ENCODE assay signal across 1 cellular context in the genomic region with DNA sequence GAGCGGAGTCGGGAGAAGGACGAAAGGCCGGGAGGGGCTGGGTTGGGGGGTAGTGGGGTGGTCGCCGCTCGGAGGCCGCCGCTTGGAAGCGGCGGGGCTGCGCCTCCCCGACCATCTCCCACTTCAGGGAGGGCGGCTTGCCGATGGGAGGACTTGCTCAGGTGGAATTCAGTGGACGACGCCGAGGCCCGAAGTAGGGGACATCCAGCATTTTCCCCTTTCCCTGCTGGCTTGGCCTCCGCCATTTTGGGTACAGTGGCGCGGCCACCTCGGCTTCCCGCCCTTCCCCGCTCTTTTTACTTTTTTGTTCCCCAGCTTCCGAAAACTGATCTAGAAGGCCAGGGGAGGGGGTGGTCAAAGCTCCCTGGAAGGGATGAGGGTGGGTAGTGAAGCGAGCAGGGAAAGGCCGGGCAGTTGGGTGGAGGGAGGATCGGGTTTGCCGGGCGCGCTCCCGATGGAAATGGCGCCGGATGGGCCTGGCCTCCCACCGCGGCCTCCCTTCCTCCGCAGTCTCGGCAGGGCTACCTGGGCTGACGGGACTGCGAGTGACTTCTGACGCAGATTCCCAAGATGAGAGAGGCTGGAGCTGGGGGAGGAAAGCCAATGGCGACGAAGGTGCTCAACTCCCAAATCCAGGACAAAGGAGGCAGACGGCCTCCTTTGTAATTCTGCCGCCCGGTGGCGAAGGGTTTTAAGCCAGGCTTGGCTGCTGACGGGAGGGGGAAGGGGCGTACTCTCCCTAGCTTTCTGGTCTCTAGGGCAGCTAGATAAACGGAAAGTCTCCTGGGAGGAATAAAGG.
A peak's percentile ranks its signal among the peaks of the same experiment; 100 is the strongest.
TF ChIP-seq lines count a peak whose summit lies in the region.

A gene (minus strand): TSS at position 670 of the 799 bp plus-strand sequence. CDS start 26,084 bp downstream, outside the sequence.

TF ChIP-seq in K562, 482 proteins besides CTCF, POLR2A, EP300 and RAD21 (continued from another document and continues in another):
- TF ChIP-seq, protein P1, sequence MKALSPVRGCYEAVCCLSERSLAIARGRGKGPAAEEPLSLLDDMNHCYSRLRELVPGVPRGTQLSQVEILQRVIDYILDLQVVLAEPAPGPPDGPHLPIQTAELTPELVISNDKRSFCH (CRISPR knock-in tag; IDR thresholded peaks at IDR 0.05): no peak
- TF ChIP-seq, protein P1 (tag; IDR thresholded peaks at IDR 0.05): peak; percentile 45; the same call in 1 of the 2 replicates
- TF ChIP-seq ZBTB7A (IDR thresholded peaks at IDR 0.05; ENCODE audit: borderline replicate concordance, control insufficient read depth, low read depth, low read length) (peak; percentile 67; the same call in 1 of the 2 replicates), JUND (IDR thresholded peaks at IDR 0.05; ENCODE audit: borderline replicate concordance, low read depth, low read length) (peak; percentile 60), JUND (tag; IDR thresholded peaks at IDR 0.05; ENCODE audit: borderline replicate concordance, low read depth, low read length) (peak; percentile 31; the same call in 1 of the 3 replicates), CREM (IDR thresholded peaks at IDR 0.05; ENCODE audit: low read depth) (peak; percentile 62; the same call in 1 of the 2 replicates), NONO (IDR thresholded peaks at IDR 0.05; ENCODE audit: low read depth in 2 of 2, low read length in 1 of 2) (peak in 1 of 2 experiments; percentile 41; a peak in 1 of 4 replicates), ZNF232 (CRISPR knock-in tag; IDR thresholded peaks at IDR 0.05) (no peak), ZNF175 (CRISPR knock-in tag; IDR thresholded peaks at IDR 0.05; ENCODE audit: low read depth) (no peak), ZKSCAN8 (CRISPR knock-in tag; IDR thresholded peaks at IDR 0.05) (peak; percentile 74; the same call in 1 of the 2 replicates), TAF7 (tag; IDR thresholded peaks at IDR 0.05) (peak; percentile 78), ZNF134 (CRISPR knock-in tag; conservative IDR thresholded peaks at IDR 0.05) (no peak), MEF2A (IDR thresholded peaks at IDR 0.05; ENCODE audit: control insufficient read depth, low read depth, low read length) (no peak), PRPF4 (IDR thresholded peaks at IDR 0.05; ENCODE audit: insufficient read depth, low read depth, low read length, poor library complexity, severe bottlenecking) (peak; percentile 82), LCOR (CRISPR knock-in tag; IDR thresholded peaks at IDR 0.05) (peak; percentile 88), DACH1 (IDR thresholded peaks at IDR 0.05; ENCODE audit: partially characterized antibody) (peak; percentile 17), ZNF212 (CRISPR knock-in tag; IDR thresholded peaks at IDR 0.05) (0 out of 2 replicates have a peak, but pooled peaks have one; percentile 15), ZNF184 (CRISPR knock-in tag; IDR thresholded peaks at IDR 0.05) (no peak), ZNF583 (CRISPR knock-in tag; IDR thresholded peaks at IDR 0.05) (peak; percentile 73), NCOA4 (IDR thresholded peaks at IDR 0.05; ENCODE audit: partially characterized antibody) (no peak), PHTF2 (CRISPR knock-in tag; IDR thresholded peaks at IDR 0.05) (no peak; the same call in 1 of the 2 replicates), RB1 (IDR thresholded peaks at IDR 0.05; ENCODE audit: low read depth) (peak; percentile 89), ZNF431 (CRISPR knock-in tag; IDR thresholded peaks at IDR 0.05) (no peak; the same call in 1 of the 2 replicates), CEBPG (CRISPR knock-in tag; IDR thresholded peaks at IDR 0.05) (no peak), CEBPG (tag; conservative IDR thresholded peaks at IDR 0.05 in 1 of 2, IDR thresholded peaks at IDR 0.05 in 1 of 2) (no peak), ZNF140 (CRISPR knock-in tag; IDR thresholded peaks at IDR 0.05) (no peak), PML (IDR thresholded peaks at IDR 0.05; ENCODE audit: low read length) (peak; percentile 84), ZNF23 (CRISPR knock-in tag; IDR thresholded peaks at IDR 0.05) (peak; percentile 20; the same call in 1 of the 2 replicates), SMAD4 (CRISPR knock-in tag; conservative IDR thresholded peaks at IDR 0.05) (peak; percentile 86), ZNF717 (CRISPR knock-in tag; IDR thresholded peaks at IDR 0.05) (0 out of 2 replicates have a peak, but pooled peaks have one; percentile 52), KDM5B (IDR thresholded peaks at IDR 0.05; ENCODE audit: insufficient replicate concordance, low read depth, low read length) (peak; percentile 93), ELF2 (CRISPR knock-in tag; IDR thresholded peaks at IDR 0.05) (peak; percentile 39; the same call in 1 of the 2 replicates), POLR3G (IDR thresholded peaks at IDR 0.05; ENCODE audit: extremely low read depth, insufficient read length, insufficient replicate concordance) (no peak), TOE1 (IDR thresholded peaks at IDR 0.05; ENCODE audit: borderline replicate concordance) (peak; percentile 75; the same call in 1 of the 2 replicates), TOE1 (CRISPR knock-in tag; IDR thresholded peaks at IDR 0.05; ENCODE audit: borderline replicate concordance, low read depth) (0 out of 2 replicates have a peak, but pooled peaks have one; percentile 56), XRCC5 (IDR thresholded peaks at IDR 0.05; ENCODE audit: low read depth, low read length) (peak; percentile 80), PHF8 (IDR thresholded peaks at IDR 0.05; ENCODE audit: borderline replicate concordance, low read length) (peak; percentile 49), KAT2B (IDR thresholded peaks at IDR 0.05; ENCODE audit: low read depth, low read length) (no peak)
- TF ChIP-seq, protein P2, sequence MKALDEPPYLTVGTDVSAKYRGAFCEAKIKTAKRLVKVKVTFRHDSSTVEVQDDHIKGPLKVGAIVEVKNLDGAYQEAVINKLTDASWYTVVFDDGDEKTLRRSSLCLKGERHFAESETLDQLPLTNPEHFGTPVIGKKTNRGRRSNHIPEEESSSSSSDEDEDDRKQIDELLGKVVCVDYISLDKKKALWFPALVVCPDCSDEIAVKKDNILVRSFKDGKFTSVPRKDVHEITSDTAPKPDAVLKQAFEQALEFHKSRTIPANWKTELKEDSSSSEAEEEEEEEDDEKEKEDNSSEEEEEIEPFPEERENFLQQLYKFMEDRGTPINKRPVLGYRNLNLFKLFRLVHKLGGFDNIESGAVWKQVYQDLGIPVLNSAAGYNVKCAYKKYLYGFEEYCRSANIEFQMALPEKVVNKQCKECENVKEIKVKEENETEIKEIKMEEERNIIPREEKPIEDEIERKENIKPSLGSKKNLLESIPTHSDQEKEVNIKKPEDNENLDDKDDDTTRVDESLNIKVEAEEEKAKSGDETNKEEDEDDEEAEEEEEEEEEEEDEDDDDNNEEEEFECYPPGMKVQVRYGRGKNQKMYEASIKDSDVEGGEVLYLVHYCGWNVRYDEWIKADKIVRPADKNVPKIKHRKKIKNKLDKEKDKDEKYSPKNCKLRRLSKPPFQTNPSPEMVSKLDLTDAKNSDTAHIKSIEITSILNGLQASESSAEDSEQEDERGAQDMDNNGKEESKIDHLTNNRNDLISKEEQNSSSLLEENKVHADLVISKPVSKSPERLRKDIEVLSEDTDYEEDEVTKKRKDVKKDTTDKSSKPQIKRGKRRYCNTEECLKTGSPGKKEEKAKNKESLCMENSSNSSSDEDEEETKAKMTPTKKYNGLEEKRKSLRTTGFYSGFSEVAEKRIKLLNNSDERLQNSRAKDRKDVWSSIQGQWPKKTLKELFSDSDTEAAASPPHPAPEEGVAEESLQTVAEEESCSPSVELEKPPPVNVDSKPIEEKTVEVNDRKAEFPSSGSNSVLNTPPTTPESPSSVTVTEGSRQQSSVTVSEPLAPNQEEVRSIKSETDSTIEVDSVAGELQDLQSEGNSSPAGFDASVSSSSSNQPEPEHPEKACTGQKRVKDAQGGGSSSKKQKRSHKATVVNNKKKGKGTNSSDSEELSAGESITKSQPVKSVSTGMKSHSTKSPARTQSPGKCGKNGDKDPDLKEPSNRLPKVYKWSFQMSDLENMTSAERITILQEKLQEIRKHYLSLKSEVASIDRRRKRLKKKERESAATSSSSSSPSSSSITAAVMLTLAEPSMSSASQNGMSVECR (CRISPR knock-in tag; IDR thresholded peaks at IDR 0.05): peak; percentile 36
- TF ChIP-seq, protein P3, sequence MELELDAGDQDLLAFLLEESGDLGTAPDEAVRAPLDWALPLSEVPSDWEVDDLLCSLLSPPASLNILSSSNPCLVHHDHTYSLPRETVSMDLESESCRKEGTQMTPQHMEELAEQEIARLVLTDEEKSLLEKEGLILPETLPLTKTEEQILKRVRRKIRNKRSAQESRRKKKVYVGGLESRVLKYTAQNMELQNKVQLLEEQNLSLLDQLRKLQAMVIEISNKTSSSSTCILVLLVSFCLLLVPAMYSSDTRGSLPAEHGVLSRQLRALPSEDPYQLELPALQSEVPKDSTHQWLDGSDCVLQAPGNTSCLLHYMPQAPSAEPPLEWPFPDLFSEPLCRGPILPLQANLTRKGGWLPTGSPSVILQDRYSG (tag; conservative IDR thresholded peaks at IDR 0.05; ENCODE audit: low read depth): 0 out of 2 replicates have a peak, but pooled peaks have one; percentile 44
- TF ChIP-seq, protein P4, sequence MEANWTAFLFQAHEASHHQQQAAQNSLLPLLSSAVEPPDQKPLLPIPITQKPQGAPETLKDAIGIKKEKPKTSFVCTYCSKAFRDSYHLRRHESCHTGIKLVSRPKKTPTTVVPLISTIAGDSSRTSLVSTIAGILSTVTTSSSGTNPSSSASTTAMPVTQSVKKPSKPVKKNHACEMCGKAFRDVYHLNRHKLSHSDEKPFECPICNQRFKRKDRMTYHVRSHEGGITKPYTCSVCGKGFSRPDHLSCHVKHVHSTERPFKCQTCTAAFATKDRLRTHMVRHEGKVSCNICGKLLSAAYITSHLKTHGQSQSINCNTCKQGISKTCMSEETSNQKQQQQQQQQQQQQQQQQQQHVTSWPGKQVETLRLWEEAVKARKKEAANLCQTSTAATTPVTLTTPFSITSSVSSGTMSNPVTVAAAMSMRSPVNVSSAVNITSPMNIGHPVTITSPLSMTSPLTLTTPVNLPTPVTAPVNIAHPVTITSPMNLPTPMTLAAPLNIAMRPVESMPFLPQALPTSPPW (CRISPR knock-in tag; IDR thresholded peaks at IDR 0.05): peak; percentile 68; the same call in 1 of the 2 replicates
- TF ChIP-seq, protein P5, sequence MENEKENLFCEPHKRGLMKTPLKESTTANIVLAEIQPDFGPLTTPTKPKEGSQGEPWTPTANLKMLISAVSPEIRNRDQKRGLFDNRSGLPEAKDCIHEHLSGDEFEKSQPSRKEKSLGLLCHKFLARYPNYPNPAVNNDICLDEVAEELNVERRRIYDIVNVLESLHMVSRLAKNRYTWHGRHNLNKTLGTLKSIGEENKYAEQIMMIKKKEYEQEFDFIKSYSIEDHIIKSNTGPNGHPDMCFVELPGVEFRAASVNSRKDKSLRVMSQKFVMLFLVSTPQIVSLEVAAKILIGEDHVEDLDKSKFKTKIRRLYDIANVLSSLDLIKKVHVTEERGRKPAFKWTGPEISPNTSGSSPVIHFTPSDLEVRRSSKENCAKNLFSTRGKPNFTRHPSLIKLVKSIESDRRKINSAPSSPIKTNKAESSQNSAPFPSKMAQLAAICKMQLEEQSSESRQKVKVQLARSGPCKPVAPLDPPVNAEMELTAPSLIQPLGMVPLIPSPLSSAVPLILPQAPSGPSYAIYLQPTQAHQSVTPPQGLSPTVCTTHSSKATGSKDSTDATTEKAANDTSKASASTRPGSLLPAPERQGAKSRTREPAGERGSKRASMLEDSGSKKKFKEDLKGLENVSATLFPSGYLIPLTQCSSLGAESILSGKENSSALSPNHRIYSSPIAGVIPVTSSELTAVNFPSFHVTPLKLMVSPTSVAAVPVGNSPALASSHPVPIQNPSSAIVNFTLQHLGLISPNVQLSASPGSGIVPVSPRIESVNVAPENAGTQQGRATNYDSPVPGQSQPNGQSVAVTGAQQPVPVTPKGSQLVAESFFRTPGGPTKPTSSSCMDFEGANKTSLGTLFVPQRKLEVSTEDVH (IDR thresholded peaks at IDR 0.05; ENCODE audit: low read depth, partially characterized antibody): peak; percentile 81
- TF ChIP-seq, protein P6, sequence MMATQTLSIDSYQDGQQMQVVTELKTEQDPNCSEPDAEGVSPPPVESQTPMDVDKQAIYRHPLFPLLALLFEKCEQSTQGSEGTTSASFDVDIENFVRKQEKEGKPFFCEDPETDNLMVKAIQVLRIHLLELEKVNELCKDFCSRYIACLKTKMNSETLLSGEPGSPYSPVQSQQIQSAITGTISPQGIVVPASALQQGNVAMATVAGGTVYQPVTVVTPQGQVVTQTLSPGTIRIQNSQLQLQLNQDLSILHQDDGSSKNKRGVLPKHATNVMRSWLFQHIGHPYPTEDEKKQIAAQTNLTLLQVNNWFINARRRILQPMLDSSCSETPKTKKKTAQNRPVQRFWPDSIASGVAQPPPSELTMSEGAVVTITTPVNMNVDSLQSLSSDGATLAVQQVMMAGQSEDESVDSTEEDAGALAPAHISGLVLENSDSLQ (IDR thresholded peaks at IDR 0.05): no peak
- TF ChIP-seq, protein P7, sequence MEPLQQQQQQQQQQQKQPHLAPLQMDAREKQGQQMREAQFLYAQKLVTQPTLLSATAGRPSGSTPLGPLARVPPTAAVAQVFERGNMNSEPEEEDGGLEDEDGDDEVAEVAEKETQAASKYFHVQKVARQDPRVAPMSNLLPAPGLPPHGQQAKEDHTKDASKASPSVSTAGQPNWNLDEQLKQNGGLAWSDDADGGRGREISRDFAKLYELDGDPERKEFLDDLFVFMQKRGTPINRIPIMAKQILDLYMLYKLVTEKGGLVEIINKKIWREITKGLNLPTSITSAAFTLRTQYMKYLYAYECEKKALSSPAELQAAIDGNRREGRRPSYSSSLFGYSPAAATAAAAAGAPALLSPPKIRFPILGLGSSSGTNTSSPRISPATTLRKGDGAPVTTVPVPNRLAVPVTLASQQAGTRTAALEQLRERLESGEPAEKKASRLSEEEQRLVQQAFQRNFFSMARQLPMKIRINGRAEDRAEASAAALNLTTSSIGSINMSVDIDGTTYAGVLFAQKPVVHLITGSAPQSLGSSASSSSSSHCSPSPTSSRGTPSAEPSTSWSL (CRISPR knock-in tag; IDR thresholded peaks at IDR 0.05; ENCODE audit: borderline replicate concordance): 0 out of 2 replicates have a peak, but pooled peaks have one; percentile 71
- TF ChIP-seq, protein P8, sequence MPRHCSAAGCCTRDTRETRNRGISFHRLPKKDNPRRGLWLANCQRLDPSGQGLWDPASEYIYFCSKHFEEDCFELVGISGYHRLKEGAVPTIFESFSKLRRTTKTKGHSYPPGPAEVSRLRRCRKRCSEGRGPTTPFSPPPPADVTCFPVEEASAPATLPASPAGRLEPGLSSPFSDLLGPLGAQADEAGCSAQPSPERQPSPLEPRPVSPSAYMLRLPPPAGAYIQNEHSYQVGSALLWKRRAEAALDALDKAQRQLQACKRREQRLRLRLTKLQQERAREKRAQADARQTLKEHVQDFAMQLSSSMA (CRISPR knock-in tag; IDR thresholded peaks at IDR 0.05): peak; percentile 9; the same call in 1 of the 2 replicates
- TF ChIP-seq, protein P9, sequence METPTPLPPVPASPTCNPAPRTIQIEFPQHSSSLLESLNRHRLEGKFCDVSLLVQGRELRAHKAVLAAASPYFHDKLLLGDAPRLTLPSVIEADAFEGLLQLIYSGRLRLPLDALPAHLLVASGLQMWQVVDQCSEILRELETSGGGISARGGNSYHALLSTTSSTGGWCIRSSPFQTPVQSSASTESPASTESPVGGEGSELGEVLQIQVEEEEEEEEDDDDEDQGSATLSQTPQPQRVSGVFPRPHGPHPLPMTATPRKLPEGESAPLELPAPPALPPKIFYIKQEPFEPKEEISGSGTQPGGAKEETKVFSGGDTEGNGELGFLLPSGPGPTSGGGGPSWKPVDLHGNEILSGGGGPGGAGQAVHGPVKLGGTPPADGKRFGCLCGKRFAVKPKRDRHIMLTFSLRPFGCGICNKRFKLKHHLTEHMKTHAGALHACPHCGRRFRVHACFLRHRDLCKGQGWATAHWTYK (CRISPR knock-in tag; IDR thresholded peaks at IDR 0.05): peak; percentile 91
